Comparison of ENCODE assay signal across 8 cellular contexts in the genomic region with DNA sequence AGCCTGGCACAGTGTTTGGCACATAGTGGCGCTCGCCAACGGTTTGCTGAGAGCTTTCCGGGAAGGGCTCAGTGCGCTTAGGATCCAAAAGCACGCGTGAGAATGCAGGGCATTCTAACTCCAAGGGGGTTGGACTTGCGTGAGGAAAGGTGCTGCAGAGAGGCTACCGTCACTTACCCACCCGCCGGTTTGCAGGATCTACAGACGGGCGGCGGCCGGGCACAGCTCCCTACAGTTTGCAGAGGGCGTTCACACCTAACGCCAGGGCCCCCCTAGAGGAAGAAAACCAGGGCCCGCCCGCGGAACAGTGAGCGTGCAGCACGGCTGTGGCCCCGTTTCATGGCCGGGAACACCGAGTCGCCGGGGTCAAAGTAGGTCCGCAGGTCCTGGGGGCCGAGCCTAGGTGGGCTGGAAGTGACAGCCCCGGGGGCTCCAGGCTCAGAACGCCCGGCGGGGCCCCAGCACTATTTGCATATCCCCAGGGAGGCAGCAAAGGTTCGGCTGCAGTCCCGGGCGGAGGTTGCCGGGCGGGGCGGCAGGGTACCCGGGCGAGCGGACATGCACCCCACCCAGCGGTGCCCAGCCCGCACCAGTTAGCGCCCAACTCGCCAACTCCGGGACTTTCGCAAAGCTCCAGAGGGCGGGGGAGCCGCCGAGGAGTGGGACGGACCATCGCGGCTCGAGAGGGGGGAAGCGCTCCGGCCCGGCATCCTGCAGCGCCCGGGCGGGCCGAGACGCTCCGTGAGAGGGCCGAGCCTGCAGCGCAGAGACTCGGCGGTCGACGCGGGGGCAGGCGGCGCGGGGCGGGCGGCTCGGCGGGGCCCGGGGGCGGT. TPM values are rescaled to one million over a fixed set of nuclear protein-coding genes. Genes with fewer than 3 reads are reported as not detected.
DNase-seq lines count a peak whose midpoint lies in the region; ATAC-seq, FAIRE-seq and TF ChIP-seq lines count a peak whose summit lies in the region.

No MANE protein-coding gene starts in this region.

- TF ChIP-seq CTCF in DND-41 (IDR thresholded peaks at IDR 0.05; ENCODE audit: borderline replicate concordance, extremely low read depth, low read length, poor library complexity, severe bottlenecking) (peak; percentile 57), foreskin keratinocyte (conservative IDR thresholded peaks at IDR 0.05) (peak; percentile 58), neural progenitor cell (IDR thresholded peaks at IDR 0.05) (peak; percentile 37)

- peaks cover 3% of the 10 kb centered on the region; the same call in 1 of the 2 replicates for H4K20me1 ChIP-seq in DND-41 (ENCODE audit: insufficient read depth, low read length)
- H4K20me1 ChIP-seq in neural progenitor cell (ENCODE audit: low read depth) = peaks cover 14% of the 10 kb centered on the region

- H3K9ac ChIP-seq in DND-41 (ENCODE audit: low read depth, low read length) (peak overlapping the region; percentile 75), neural progenitor cell (no peak overlapping the region)

- H3K27me3 ChIP-seq in DND-41 (ENCODE audit: insufficient read depth, low read length, poor library complexity) (no peaks in the 10 kb centered on the region), foreskin keratinocyte (peaks cover 29% of the 10 kb centered on the region), neural progenitor cell (peaks cover 80% of the 10 kb centered on the region)

- peaks cover 45% of the 10 kb centered on the region for H3F3A ChIP-seq in neural progenitor cell (ENCODE audit: low read depth)

- H3K4me3 ChIP-seq in DND-41 (ENCODE audit: low read depth in 1 of 2, low read length in 2 of 2) (peak overlapping the region; percentile 45 to 65; a peak in 3 of 4 replicates), neural progenitor cell (peak overlapping the region; percentile 81)

- H3K4me2 ChIP-seq in DND-41 (ENCODE audit: insufficient read depth, low read length) (peak overlapping the region; percentile 87), neural progenitor cell (peak overlapping the region; percentile 86)

- H3K27ac Mint-ChIP-seq in neural progenitor cell = peak overlapping the region; percentile 48

- H3K4me1 ChIP-seq in DND-41 (ENCODE audit: insufficient read depth, low read length) (peaks cover 35% of the 10 kb centered on the region), foreskin keratinocyte (no peaks in the 10 kb centered on the region), neural progenitor cell (peaks cover 43% of the 10 kb centered on the region)

- no peak for FAIRE-seq in HTR-8/SVneo (lab: Jason Lieb, UNC)

- H3K4me3 Mint-ChIP-seq in neural progenitor cell = peak overlapping the region; percentile 91

- H3K27me3 Mint-ChIP-seq in neural progenitor cell (ENCODE audit: insufficient read depth, low read depth) = peaks cover 17% of the 10 kb centered on the region

- ATAC-seq in DND-41 (ENCODE audit: insufficient read depth, low read depth) (peak; percentile 81), GM21381 (IDR thresholded peaks at IDR 0.05; ENCODE audit: unreplicated experiment) (peak; percentile 72), foreskin keratinocyte (peak; percentile 90)

- H3K36me3 Mint-ChIP-seq in neural progenitor cell = peaks cover under 1% of the 10 kb centered on the region

- peaks cover 4% of the 10 kb centered on the region; the same call in 1 of the 2 replicates for H3K36me3 ChIP-seq in DND-41 (ENCODE audit: insufficient read depth, low read length)
- no peaks in the 10 kb centered on the region for H3K36me3 ChIP-seq in neural progenitor cell

- peaks cover 68% of the 10 kb centered on the region for H3K4me1 Mint-ChIP-seq in neural progenitor cell

- H3K9me3 ChIP-seq in DND-41 (ENCODE audit: insufficient read depth, low read length, severe bottlenecking) (no peaks in the 10 kb centered on the region), neural progenitor cell (ENCODE audit: low read depth) (no peaks in the 10 kb centered on the region)

- H3K79me2 ChIP-seq in DND-41 (ENCODE audit: insufficient read depth, low read length) (0 out of 2 replicates have a peak, but pooled peaks cover 3% of the 10 kb centered on the region), neural progenitor cell (ENCODE audit: low read depth) (peaks cover 8% of the 10 kb centered on the region)

- DNase-seq in DND-41 (peak; percentile 79), HTR-8/SVneo (ENCODE audit: insufficient read length, low spot score) (peak; percentile 78), RPMI7951 (ENCODE audit: low read depth) (peak; percentile 81), foreskin keratinocyte (peak in 1 of 2 donors; percentile 54), neural progenitor cell (ENCODE audit: low spot score) (peak; percentile 92), stromal cell of bone marrow (ENCODE audit: low read depth) (peak; percentile 62)
- peak; percentile 93 for DNase-seq in activated effector memory CD4-positive, alpha-beta T cell treated with anti-CD3 and anti-CD28 coated beads, Interleukin-2, amount 50 U/mL, for 16 hours

- H3K9me3 Mint-ChIP-seq in neural progenitor cell = no peaks in the 10 kb centered on the region

- H2AFZ ChIP-seq in DND-41 (ENCODE audit: low read depth, low read length) (peak overlapping the region; percentile 46), neural progenitor cell (replicated peaks) (peak overlapping the region; percentile 70)

- H3K27ac ChIP-seq in DND-41 (ENCODE audit: low read length) (peak overlapping the region; percentile 48), foreskin keratinocyte (peak overlapping the region; percentile 5), neural progenitor cell (no peak overlapping the region)

RNA-seq across cellular contexts. Expression of a gene that starts 0.5 kb away (rescaled TPM):
- 26.4 and 27.9 TPM in 2 replicates for total RNA-seq in RPMI7951 (2014; rRNA removed; shearing (Covaris generic))
- 23.5 and 23.8 TPM in 2 replicates for total RNA-seq in foreskin keratinocyte
- polyA plus RNA-seq in foreskin keratinocyte = 8.0 and 8.5 TPM in 2 replicates
- 10.2 and 10.5 TPM in 2 replicates for total RNA-seq in neural progenitor cell (ENCODE audit: low replicate concordance)
